ENCODE assay signal across 8 cellular contexts in genomic region chr22:39514373-39514973, GRCh38. TPM values are rescaled to one million over a fixed set of nuclear protein-coding genes. Genes with fewer than 3 reads are reported as not detected.
DNase-seq lines count a peak whose midpoint lies in the region; ATAC-seq and TF ChIP-seq lines count a peak whose summit lies in the region.

No MANE protein-coding gene starts in this region.

- BruUV-seq in Caco-2 (replicated peaks; lab: Mats Ljungman, UMichigan): no TSS peak

- no peaks in the 10 kb centered on the region for H3K27me3 ChIP-seq in Caco-2 (replicated peaks; ENCODE audit: control insufficient read depth, insufficient read depth, low read length)

- DNase-seq in Caco-2 (peak in 1 of 2 experiments; percentile 80), Kasumi-1 (lab: John Stamatoyannopoulos, UW) (peak; percentile 51 to 77), fibroblast of mammary gland (ENCODE audit: low read depth) (peak; percentile 44), posterior cingulate gyrus (peak in 9 of 10 donors; percentile 47 to 95 (median 75)), NCI-H1436 (lab: John Stamatoyannopoulos, UW) (no peak), AG08395 (ENCODE audit: low spot score) (no peak), DMS153 (lab: John Stamatoyannopoulos, UW) (no peak)
- peak; percentile 68 for DNase-seq in activated CD8-positive, alpha-beta T cell treated with anti-CD3 and anti-CD28 coated beads, Interleukin-2, amount 10 ng/mL, durations not matched to agents 7 days and 5 days

- H3K36me3 Mint-ChIP-seq in Caco-2 (ENCODE audit: insufficient read depth, unreplicated experiment): peaks cover 78% of the 10 kb centered on the region
- peaks cover 65% of the 10 kb centered on the region for H3K36me3 Mint-ChIP-seq in activated CD8-positive, alpha-beta T cell treated with anti-CD3 and anti-CD28 coated beads, Interleukin-2, amount 10 ng/mL, durations not matched to agents 7 days and 5 days (ENCODE audit: low read depth)

- H3K27ac Mint-ChIP-seq in Caco-2 (ENCODE audit: unreplicated experiment): no peak overlapping the region
- H3K27ac Mint-ChIP-seq in activated CD8-positive, alpha-beta T cell treated with anti-CD3 and anti-CD28 coated beads, Interleukin-2, amount 10 ng/mL, durations not matched to agents 7 days and 5 days: peak overlapping the region; percentile 28

- peaks cover 13% of the 10 kb centered on the region; the same call in 1 of the 2 replicates for H3K4me1 ChIP-seq in Caco-2

- no peaks in the 10 kb centered on the region for H3K9me3 ChIP-seq in Caco-2

- POLR2A ChIA-PET in Caco-2 (lab: Charles Lee): interaction anchor here (0.6 to 1.0 kb wide), 3 partner anchors 11 to 52 kb away, joined by 3 read pairs; no protein-coding TSS in a partner anchor
- POLR2A ChIA-PET in activated CD8-positive, alpha-beta T cell treated with anti-CD3 and anti-CD28 coated beads, Interleukin-2, amount 10 ng/mL, durations not matched to agents 7 days and 5 days (lab: Charles Lee): interaction anchor here (0.6 to 1.3 kb wide), 3 partner anchors 8 to 529 kb away, joined by 3 read pairs; no protein-coding TSS in a partner anchor

- TF ChIP-seq CTCF in Caco-2 (IDR thresholded peaks at IDR 0.05; ENCODE audit: insufficient read depth in 1 of 2, low read depth in 1 of 2, low read length in 1 of 2, severe bottlenecking in 1 of 2, unreplicated experiment in 1 of 2) (peak; percentile 67 to 72), fibroblast of mammary gland (conservative IDR thresholded peaks at IDR 0.05; ENCODE audit: control insufficient read depth, insufficient read depth, low read depth, low read length) (peak; percentile 78)

- peaks cover 11% of the 10 kb centered on the region for H3K36me3 ChIP-seq in Caco-2 (ENCODE audit: control insufficient read depth, insufficient read depth, low read length)

- intact Hi-C loops in Caco-2 (cut with micrococcal nuclease; ENCODE audit: unreplicated experiment): loop anchor here (1.0 kb wide), 1 partner anchor 52 kb away; no protein-coding TSS in a partner anchor
- intact Hi-C loops in posterior cingulate gyrus (cut with DNase I): loop anchor here (5.0 kb wide), 2 partner anchors 112 to 342 kb away; no protein-coding TSS in a partner anchor

- H3K9me3 Mint-ChIP-seq in Caco-2 (ENCODE audit: unreplicated experiment): no peaks in the 10 kb centered on the region
- no peaks in the 10 kb centered on the region for H3K9me3 Mint-ChIP-seq in activated CD8-positive, alpha-beta T cell treated with anti-CD3 and anti-CD28 coated beads, Interleukin-2, amount 10 ng/mL, durations not matched to agents 7 days and 5 days (ENCODE audit: insufficient read depth)

- H3K4me3 ChIP-seq in Caco-2 (ENCODE audit: low read depth, low read length): no peak overlapping the region
- no peak overlapping the region for H3K4me3 ChIP-seq in fibroblast of mammary gland (ENCODE audit: control insufficient read depth, low read depth, low read length)

- CTCF ChIA-PET in Caco-2 (lab: Charles Lee): interaction anchor here (0.7 to 1.5 kb wide), 8 partner anchors 10 to 171 kb away, joined by 3 to 11 read pairs (median 4); partner anchors contain the start of genes MIEF1 and TAB1
- CTCF ChIA-PET in activated CD8-positive, alpha-beta T cell treated with anti-CD3 and anti-CD28 coated beads, Interleukin-2, amount 10 ng/mL, durations not matched to agents 7 days and 5 days (lab: Charles Lee): interaction anchor here (0.6 to 6.0 kb wide), 13 partner anchors 9 to 519 kb away, joined by 3 to 81 read pairs (median 5); partner anchors contain the start of genes MIEF1, RPS19BP1 and TAB1

- no peaks in the 10 kb centered on the region for H3K27me3 Mint-ChIP-seq in Caco-2 (ENCODE audit: insufficient read depth, unreplicated experiment)
- H3K27me3 Mint-ChIP-seq in activated CD8-positive, alpha-beta T cell treated with anti-CD3 and anti-CD28 coated beads, Interleukin-2, amount 10 ng/mL, durations not matched to agents 7 days and 5 days (ENCODE audit: low read depth): no peaks in the 10 kb centered on the region

- ATAC-seq in activated CD8-positive, alpha-beta T cell treated with anti-CD3 and anti-CD28 coated beads, Interleukin-2, amount 10 ng/mL, durations not matched to agents 7 days and 5 days: no peak

- H3K4me1 Mint-ChIP-seq in Caco-2 (ENCODE audit: low read depth, unreplicated experiment): peaks cover 28% of the 10 kb centered on the region
- H3K4me1 Mint-ChIP-seq in activated CD8-positive, alpha-beta T cell treated with anti-CD3 and anti-CD28 coated beads, Interleukin-2, amount 10 ng/mL, durations not matched to agents 7 days and 5 days (ENCODE audit: low read depth): peaks cover 40% of the 10 kb centered on the region

- no peak overlapping the region for H3K4me3 Mint-ChIP-seq in Caco-2 (ENCODE audit: unreplicated experiment)
- no peak overlapping the region for H3K4me3 Mint-ChIP-seq in activated CD8-positive, alpha-beta T cell treated with anti-CD3 and anti-CD28 coated beads, Interleukin-2, amount 10 ng/mL, durations not matched to agents 7 days and 5 days

RNA-seq across cellular contexts. Expression of gene ATF4, which starts 5.9 kb away (rescaled TPM):
- 610 and 647 TPM in 2 replicates for total RNA-seq in Caco-2 (2022)
- 100 to 1,000 TPM; 412 to 426 TPM for total RNA-seq in activated CD8-positive, alpha-beta T cell treated with anti-CD3 and anti-CD28 coated beads, Interleukin-2, amount 10 ng/mL, durations not matched to agents 7 days and 5 days

RNA-seq across cellular contexts. Expression of gene MIEF1, which starts 12.4 kb away (rescaled TPM):
- total RNA-seq in Caco-2 (2022): 47.4 and 49.4 TPM in 2 replicates
- total RNA-seq in activated CD8-positive, alpha-beta T cell treated with anti-CD3 and anti-CD28 coated beads, Interleukin-2, amount 10 ng/mL, durations not matched to agents 7 days and 5 days: 10 to 100 TPM; 37.9 to 38.2 TPM

RNA-seq across cellular contexts. Expression of gene RPS19BP1, which starts 18.1 kb away (rescaled TPM):
- 85.8 and 88.0 TPM in 2 replicates for total RNA-seq in Caco-2 (2022)
- total RNA-seq in activated CD8-positive, alpha-beta T cell treated with anti-CD3 and anti-CD28 coated beads, Interleukin-2, amount 10 ng/mL, durations not matched to agents 7 days and 5 days: 10 to 100 TPM; 80.1 to 80.2 TPM

RNA-seq across cellular contexts. Expression of gene CACNA1I, which starts 56.1 kb away (rescaled TPM):
- not detected in 2 replicates for total RNA-seq in Caco-2 (2022)
- under 1 TPM; 0.60 to 0.74 TPM for total RNA-seq in activated CD8-positive, alpha-beta T cell treated with anti-CD3 and anti-CD28 coated beads, Interleukin-2, amount 10 ng/mL, durations not matched to agents 7 days and 5 days

RNA-seq across cellular contexts. Expression of gene MGAT3, which starts 57.7 kb away (rescaled TPM):
- total RNA-seq in Caco-2 (2022): 15.5 and 16.6 TPM in 2 replicates
- total RNA-seq in activated CD8-positive, alpha-beta T cell treated with anti-CD3 and anti-CD28 coated beads, Interleukin-2, amount 10 ng/mL, durations not matched to agents 7 days and 5 days: 10 to 100 TPM in 1 of 2 experiments, 1 to 10 TPM in 1; 9.1 to 10.0 TPM

Comparison
In these comparisons a context has a peak if more than half of its experiments do, and no peak if none do; other contexts are left out.
1. DNase-seq: peak in Kasumi-1 (2 of 2), activated CD8-positive, alpha-beta T cell treated with anti-CD3 and anti-CD28 coated beads, Interleukin-2, amount 10 ng/mL, durations not matched to agents 7 days and 5 days (single experiment), fibroblast of mammary gland (single experiment) and posterior cingulate gyrus (9 of 10); none in NCI-H1436 (single experiment), AG08395 (single experiment) and DMS153 (single experiment).